ENCODE assay signal across 19 cellular contexts in genomic region chr2:55609931-55610578, GRCh38. TPM values are rescaled to one million over a fixed set of nuclear protein-coding genes. Genes with fewer than 3 reads are reported as not detected.
DNase-seq lines count a peak whose midpoint lies in the region; ATAC-seq and TF ChIP-seq lines count a peak whose summit lies in the region.
"Had no signal": no experiment of that assay in that cellular context is flagged by ENCODE, and none has a peak within 500 bp of the region (broad histone marks: within the 10 kb centered on the region; RNA-seq: fewer than 3 reads in every experiment).

No MANE protein-coding gene starts in this region.

- H3K4me3 Mint-ChIP-seq in activated CD8-positive, alpha-beta memory T cell treated with anti-CD3 and anti-CD28 coated beads, Interleukin-2, amount 10 ng/mL, durations not matched to agents 7 days and 5 days: no peak overlapping the region
- H3K4me3 Mint-ChIP-seq in activated naive CD8-positive, alpha-beta T cell treated with anti-CD3 and anti-CD28 coated beads for 36 hours: no peak overlapping the region
- no peak overlapping the region for H3K4me3 Mint-ChIP-seq in stimulated activated effector memory CD8-positive, alpha-beta T cell treated with anti-CD3 and anti-CD28 coated beads, Interleukin-12 subunit alpha, Interleukin-12 subunit beta, amount 100 ng/mL, for 72 hours

- H3K36me3 ChIP-seq in liver (ENCODE audit: control insufficient read depth in 4 of 4, insufficient read depth in 3 of 4, low read depth in 1 of 4, low read length in 3 of 4) (peaks cover 0 to 18% (median 9%) of the 10 kb centered on the region in 4 donors), Peyer's patch (peaks cover 0 to 39% (median 0%) of the 10 kb centered on the region in 3 donors)

- no peaks in the 10 kb centered on the region for H3K27me3 Mint-ChIP-seq in activated CD8-positive, alpha-beta memory T cell treated with anti-CD3 and anti-CD28 coated beads, Interleukin-2, amount 10 ng/mL, durations not matched to agents 7 days and 5 days
- no peaks in the 10 kb centered on the region for H3K27me3 Mint-ChIP-seq in activated naive CD8-positive, alpha-beta T cell treated with anti-CD3 and anti-CD28 coated beads for 36 hours

- no peak for DNase-seq in activated CD8-positive, alpha-beta memory T cell treated with anti-CD3 and anti-CD28 coated beads, Interleukin-2, amount 10 ng/mL, durations not matched to agents 7 days and 5 days
- no peak for DNase-seq in activated CD8-positive, alpha-beta memory T cell treated with anti-CD3 and anti-CD28 coated beads, Interleukin-2, amount 50 U/mL, for 4 hours
- no peak for DNase-seq in activated naive CD8-positive, alpha-beta T cell treated with anti-CD3 and anti-CD28 coated beads for 36 hours
- DNase-seq in stimulated activated effector memory CD8-positive, alpha-beta T cell treated with anti-CD3 and anti-CD28 coated beads, Interleukin-12 subunit alpha, Interleukin-12 subunit beta, amount 100 ng/mL, for 72 hours (ENCODE audit: low spot score in 2 of 2): no peak
- DNase-seq in NCI-H128 (lab: John Stamatoyannopoulos, UW; ENCODE audit: unreplicated experiment): no peak
- no peak for DNase-seq in 8988T
- DNase-seq in Peyer's patch: no peak
- DNase-seq: adrenal gland; DMS 273 treated with DMSO at 0.1 percent for 48 hours; left lung; NCI-H1436; NCI-H526 treated with DMSO at 0.1 percent for 48 hours; stimulated activated CD4-positive, alpha-beta T cell treated with anti-CD3 and anti-CD28 coated beads, Interleukin-1b, Interleukin-23, amount 100 ng/mL, for 48 hours; SW 1271; upper lobe of right lung had no signal

- H3K27ac ChIP-seq in liver (ENCODE audit: low read depth in 1 of 2, low read length in 2 of 2) (peak overlapping the region; percentile 89 to 91), Peyer's patch (peak overlapping the region in 1 of 4 donors; percentile 53)
- H3K27ac ChIP-seq: adrenal gland; BLaER1 treated with 17β-estradiol and CSF1 and Interleukin-3, amounts not matched to agents 10 nM and 100 nM; esophagus muscularis mucosa; left lung; upper lobe of right lung had no signal

- H3K27ac Mint-ChIP-seq in activated CD8-positive, alpha-beta memory T cell treated with anti-CD3 and anti-CD28 coated beads, Interleukin-2, amount 10 ng/mL, durations not matched to agents 7 days and 5 days: peak overlapping the region; percentile 30
- peak overlapping the region; percentile 5 for H3K27ac Mint-ChIP-seq in activated naive CD8-positive, alpha-beta T cell treated with anti-CD3 and anti-CD28 coated beads for 36 hours
- peak overlapping the region; percentile 56 for H3K27ac Mint-ChIP-seq in stimulated activated effector memory CD8-positive, alpha-beta T cell treated with anti-CD3 and anti-CD28 coated beads, Interleukin-12 subunit alpha, Interleukin-12 subunit beta, amount 100 ng/mL, for 72 hours

- H3K9me3 Mint-ChIP-seq in activated CD8-positive, alpha-beta memory T cell treated with anti-CD3 and anti-CD28 coated beads, Interleukin-2, amount 10 ng/mL, durations not matched to agents 7 days and 5 days (ENCODE audit: low read depth): no peaks in the 10 kb centered on the region
- no peaks in the 10 kb centered on the region for H3K9me3 Mint-ChIP-seq in activated naive CD8-positive, alpha-beta T cell treated with anti-CD3 and anti-CD28 coated beads for 36 hours
- H3K9me3 Mint-ChIP-seq in stimulated activated effector memory CD8-positive, alpha-beta T cell treated with anti-CD3 and anti-CD28 coated beads, Interleukin-12 subunit alpha, Interleukin-12 subunit beta, amount 100 ng/mL, for 72 hours: no peaks in the 10 kb centered on the region

- H3K4me3 ChIP-seq in liver (ENCODE audit: low read depth in 1 of 3, low read length in 3 of 3): peak overlapping the region in 2 of 3 donors; percentile 3 to 22
- H3K4me3 ChIP-seq in Peyer's patch: no peak overlapping the region
- H3K4me3 ChIP-seq: adrenal gland; BLaER1 treated with 17β-estradiol and CSF1 and Interleukin-3, amounts not matched to agents 10 nM and 100 nM; esophagus muscularis mucosa; left lung; upper lobe of right lung had no signal

- TF ChIP-seq POLR2A in Peyer's patch (IDR thresholded peaks at IDR 0.05): no peak

- H3K9me3 ChIP-seq in liver (ENCODE audit: control insufficient read depth in 4 of 4, low read length in 3 of 4) (no peaks in the 10 kb centered on the region), Peyer's patch (no peaks in the 10 kb centered on the region)
- H3K9me3 ChIP-seq: adrenal gland, esophagus muscularis mucosa, left lung, upper lobe of right lung had no signal

- peaks cover 11 to 40% (median 26%) of the 10 kb centered on the region in 4 donors for H3K4me1 ChIP-seq in liver (ENCODE audit: control insufficient read depth in 4 of 4, insufficient read depth in 4 of 4, low read length in 3 of 4)
- peaks cover 0 to 26% (median under 1%) of the 10 kb centered on the region in 4 donors for H3K4me1 ChIP-seq in Peyer's patch

- CTCF ChIA-PET in activated CD8-positive, alpha-beta memory T cell treated with anti-CD3 and anti-CD28 coated beads, Interleukin-2, amount 10 ng/mL, durations not matched to agents 7 days and 5 days (lab: Charles Lee): interaction anchor here (1.3 kb wide), 1 partner anchor 90 kb away, joined by 3 read pairs; the partner anchor contains the start of gene CFAP36

- peaks cover 38% of the 10 kb centered on the region for H3K4me1 Mint-ChIP-seq in activated CD8-positive, alpha-beta memory T cell treated with anti-CD3 and anti-CD28 coated beads, Interleukin-2, amount 10 ng/mL, durations not matched to agents 7 days and 5 days
- H3K4me1 Mint-ChIP-seq in activated naive CD8-positive, alpha-beta T cell treated with anti-CD3 and anti-CD28 coated beads for 36 hours: peaks cover 33% of the 10 kb centered on the region
- H3K4me1 Mint-ChIP-seq in stimulated activated effector memory CD8-positive, alpha-beta T cell treated with anti-CD3 and anti-CD28 coated beads, Interleukin-12 subunit alpha, Interleukin-12 subunit beta, amount 100 ng/mL, for 72 hours: peaks cover 33% of the 10 kb centered on the region

- TF ChIP-seq CTCF in liver (IDR thresholded peaks at IDR 0.05; ENCODE audit: low read depth, low read length, missing input control): no peak
- TF ChIP-seq CTCF in Peyer's patch (IDR thresholded peaks at IDR 0.05): no peak

- TF ChIP-seq RAD21 in liver (IDR thresholded peaks at IDR 0.05): no peak

- peaks cover 52% of the 10 kb centered on the region for H3K36me3 Mint-ChIP-seq in activated CD8-positive, alpha-beta memory T cell treated with anti-CD3 and anti-CD28 coated beads, Interleukin-2, amount 10 ng/mL, durations not matched to agents 7 days and 5 days
- peaks cover 32% of the 10 kb centered on the region for H3K36me3 Mint-ChIP-seq in activated naive CD8-positive, alpha-beta T cell treated with anti-CD3 and anti-CD28 coated beads for 36 hours
- H3K36me3 Mint-ChIP-seq in stimulated activated effector memory CD8-positive, alpha-beta T cell treated with anti-CD3 and anti-CD28 coated beads, Interleukin-12 subunit alpha, Interleukin-12 subunit beta, amount 100 ng/mL, for 72 hours: peaks cover 33% of the 10 kb centered on the region

- no peaks in the 10 kb centered on the region for H3K27me3 ChIP-seq in liver (ENCODE audit: control insufficient read depth in 4 of 4, insufficient read depth in 4 of 4, low read length in 3 of 4)
- no peaks in the 10 kb centered on the region for H3K27me3 ChIP-seq in Peyer's patch
- H3K27me3 ChIP-seq: adrenal gland; BLaER1 treated with 17β-estradiol and CSF1 and Interleukin-3, amounts not matched to agents 10 nM and 100 nM; esophagus muscularis mucosa; left lung; upper lobe of right lung had no signal

- peak overlapping the region; percentile 43 to 82 for H3K9ac ChIP-seq in liver (ENCODE audit: low read depth in 1 of 2, low read length in 2 of 2)
- H3K9ac ChIP-seq: BLaER1 treated with 17β-estradiol and CSF1 and Interleukin-3, amounts not matched to agents 10 nM and 100 nM had no signal

- ATAC-seq in activated CD8-positive, alpha-beta memory T cell treated with anti-CD3 and anti-CD28 coated beads, Interleukin-2, amount 10 ng/mL, durations not matched to agents 7 days and 5 days: no peak
- ATAC-seq in stimulated activated effector memory CD8-positive, alpha-beta T cell treated with anti-CD3 and anti-CD28 coated beads, Interleukin-12 subunit alpha, Interleukin-12 subunit beta, amount 100 ng/mL, for 72 hours: no peak
- ATAC-seq: left lung, Right ventricle myocardium inferior, upper lobe of right lung had no signal

- 28% methylated on average over 1 of the region's 1 CpG for WGBS in liver

TF ChIP-seq in liver, 16 proteins besides CTCF, POLR2A, EP300 and RAD21 (continues in another document):
- TF ChIP-seq ZBTB33 (IDR thresholded peaks at IDR 0.05) (peak; percentile 65), FOXA1 (IDR thresholded peaks at IDR 0.05) (no peak), TAF1 (conservative IDR thresholded peaks at IDR 0.05) (no peak), ATF3 (IDR thresholded peaks at IDR 0.05) (no peak), SP1 (IDR thresholded peaks at IDR 0.05) (peak; percentile 52), HNF4A (conservative IDR thresholded peaks at IDR 0.05) (peak; percentile 65 to 76), NR2F2 (IDR thresholded peaks at IDR 0.05) (peak; percentile 21)

RNA-seq across cellular contexts. Expression of gene PPP4R3B, which starts 7.4 kb away (rescaled TPM):
- 10 to 100 TPM; 67.3 to 76.9 TPM for total RNA-seq in activated CD8-positive, alpha-beta memory T cell treated with anti-CD3 and anti-CD28 coated beads, Interleukin-2, amount 10 ng/mL, durations not matched to agents 7 days and 5 days
- total RNA-seq in activated naive CD8-positive, alpha-beta T cell treated with anti-CD3 and anti-CD28 coated beads for 36 hours: 10 to 100 TPM; 82.6 to 84.0 TPM
- total RNA-seq in liver (10 to 100 TPM; 41.6 to 57.7 TPM), Peyer's patch (10 to 100 TPM; 58.6 to 87.0 (median 69.5) TPM)
- 10 to 100 TPM; 17.4 to 20.3 TPM for polyA plus RNA-seq in liver

Comparison
In these comparisons a context has a peak if more than half of its experiments do, and no peak if none do; other contexts are left out.
1. H3K27ac Mint-ChIP-seq: peak in every context shown above with its lines; median percentile 56 in stimulated activated effector memory CD8-positive, alpha-beta T cell treated with anti-CD3 and anti-CD28 coated beads, Interleukin-12 subunit alpha, Interleukin-12 subunit beta, amount 100 ng/mL, for 72 hours; 30 in activated CD8-positive, alpha-beta memory T cell treated with anti-CD3 and anti-CD28 coated beads, Interleukin-2, amount 10 ng/mL, durations not matched to agents 7 days and 5 days; 5 in activated naive CD8-positive, alpha-beta T cell treated with anti-CD3 and anti-CD28 coated beads for 36 hours.
2. H3K4me3 ChIP-seq: peak in liver (2 of 3); none in Peyer's patch (0 of 4).